In the genomic region with DNA sequence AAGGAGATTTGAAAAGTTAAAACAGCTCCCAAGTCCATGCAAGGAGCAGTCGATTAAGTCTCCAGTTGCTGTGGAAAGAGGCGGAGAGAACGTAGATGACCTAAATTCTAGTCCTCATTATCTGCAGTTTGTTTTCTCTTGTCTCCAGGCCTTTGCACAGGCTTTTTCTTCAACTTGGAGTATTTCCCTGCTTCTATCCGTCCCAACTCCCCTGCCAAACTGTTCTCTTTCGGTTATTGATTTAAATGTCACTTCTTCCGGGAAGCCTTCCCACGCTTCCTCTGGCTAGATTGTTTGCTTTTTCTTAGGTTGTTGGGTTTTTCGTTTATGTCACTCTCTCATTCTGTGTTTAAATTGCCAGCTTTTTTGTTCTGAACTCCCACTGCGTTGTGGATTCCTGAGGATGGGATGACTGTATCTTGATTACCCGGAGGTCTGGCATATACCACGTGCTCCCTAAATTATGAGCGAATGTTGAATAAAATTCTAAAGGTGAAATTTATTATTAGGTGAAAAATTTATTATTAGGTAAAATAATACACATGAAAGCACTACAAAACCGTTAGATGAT, we compare ENCODE assay signal across 8 cellular contexts. TPM values are rescaled to one million over a fixed set of nuclear protein-coding genes. Genes with fewer than 3 reads are reported as not detected.
A peak's percentile ranks its signal among the peaks of the same experiment; 100 is the strongest.
DNase-seq lines count a peak whose midpoint lies in the region; ATAC-seq and TF ChIP-seq lines count a peak whose summit lies in the region.

No MANE protein-coding gene starts in this region.

- intact Hi-C loops in posterior cingulate gyrus (cut with DNase I), result loop anchor here (1.0 to 2.0 kb wide), 2 partner anchors 18 to 35 kb away; a partner anchor contains a TSS

- H3K4me3 Mint-ChIP-seq in effector memory CD8-positive, alpha-beta T cell, result peak overlapping the region; percentile 97
- H3K4me3 Mint-ChIP-seq in naive thymus-derived CD8-positive, alpha-beta T cell, result peak overlapping the region; percentile 89 to 100 (median 96)

- ATAC-seq in GM18868 (IDR thresholded peaks at IDR 0.05; ENCODE audit: unreplicated experiment), result peak; percentile 10
- ATAC-seq in HG02759 (IDR thresholded peaks at IDR 0.05; ENCODE audit: unreplicated experiment), result peak; percentile 12
- peak; percentile 34 for ATAC-seq in SK-N-SH treated with all-trans-retinoic acid at 6 μM for 48 hours
- peak; percentile 4 for ATAC-seq in effector memory CD8-positive, alpha-beta T cell (replicated peaks)
- ATAC-seq in naive thymus-derived CD8-positive, alpha-beta T cell, result peak; percentile 8 to 13

- peak overlapping the region; percentile 94 to 95 for H3K27ac Mint-ChIP-seq in effector memory CD8-positive, alpha-beta T cell
- H3K27ac Mint-ChIP-seq in naive thymus-derived CD8-positive, alpha-beta T cell, result peak overlapping the region; percentile 91 to 99 (median 96)

- no peaks in the 10 kb centered on the region for H3K27me3 Mint-ChIP-seq in effector memory CD8-positive, alpha-beta T cell
- peaks cover 0 to 1% (median 0%) of the 10 kb centered on the region in 5 donors for H3K27me3 Mint-ChIP-seq in naive thymus-derived CD8-positive, alpha-beta T cell

- H3K9me3 Mint-ChIP-seq in effector memory CD8-positive, alpha-beta T cell, result no peaks in the 10 kb centered on the region
- no peaks in the 10 kb centered on the region for H3K9me3 Mint-ChIP-seq in naive thymus-derived CD8-positive, alpha-beta T cell

- no peak for DNase-seq in effector memory CD8-positive, alpha-beta T cell
- DNase-seq in naive thymus-derived CD8-positive, alpha-beta T cell, result no peak
- no peak for DNase-seq in NOMO-1 treated with DMSO at 0.1 percent for 48 hours (lab: John Stamatoyannopoulos, UW; ENCODE audit: unreplicated experiment)
- no peak for DNase-seq in T1000 (lab: John Stamatoyannopoulos, UW)
- DNase-seq in posterior cingulate gyrus, result no peak

- POLR2A ChIA-PET in naive thymus-derived CD8-positive, alpha-beta T cell (lab: Charles Lee), result interaction anchor here (0.7 to 5.2 kb wide), 10 partner anchors 8 to 618 kb away, joined by 3 to 43 read pairs (median 8); a partner anchor contains a TSS

- H3K4me1 Mint-ChIP-seq in effector memory CD8-positive, alpha-beta T cell (ENCODE audit: low read depth in 2 of 2), result peaks cover 19 to 26% of the 10 kb centered on the region in 2 donors
- peaks cover 26 to 50% (median 47%) of the 10 kb centered on the region in 4 donors for H3K4me1 Mint-ChIP-seq in naive thymus-derived CD8-positive, alpha-beta T cell

- peaks cover 21% of the 10 kb centered on the region for H3K36me3 Mint-ChIP-seq in effector memory CD8-positive, alpha-beta T cell (ENCODE audit: insufficient read depth)
- peaks cover 0 to 23% (median 6%) of the 10 kb centered on the region in 3 donors for H3K36me3 Mint-ChIP-seq in naive thymus-derived CD8-positive, alpha-beta T cell

TF ChIP-seq in SK-N-SH treated with all-trans-retinoic acid at 6 μM for 48 hours, 23 proteins besides CTCF, POLR2A, EP300 and RAD21:
- no peak for TF ChIP-seq CSDC2 (CRISPR knock-in tag; IDR thresholded peaks at IDR 0.05)

RNA-seq across cellular contexts. Expression of a gene that starts 0.5 kb away (rescaled TPM):
- total RNA-seq in naive thymus-derived CD8-positive, alpha-beta T cell, result 10 to 100 TPM; 47.2 to 47.9 TPM
- polyA plus RNA-seq in naive thymus-derived CD8-positive, alpha-beta T cell, result 10 to 100 TPM; 51.1 to 64.3 (median 56.6) TPM

RNA-seq across cellular contexts. Expression of a gene that starts 1.7 kb away (rescaled TPM):
- total RNA-seq in naive thymus-derived CD8-positive, alpha-beta T cell, result 1 to 10 TPM; 5.4 to 6.2 TPM
- polyA plus RNA-seq in naive thymus-derived CD8-positive, alpha-beta T cell, result 1 to 10 TPM in 1 of 3 donors, under 1 TPM in 2; 0.86 to 2.5 (median 0.98) TPM

RNA-seq across cellular contexts. Expression of a gene that starts 18.9 kb away (rescaled TPM):
- total RNA-seq in naive thymus-derived CD8-positive, alpha-beta T cell, result 10 to 100 TPM; 19.1 to 23.5 TPM
- 10 to 100 TPM; 68.0 to 97.7 (median 75.4) TPM for polyA plus RNA-seq in naive thymus-derived CD8-positive, alpha-beta T cell

RNA-seq across cellular contexts. Expression of a gene that starts 36.1 kb away (rescaled TPM):
- 100 to 1,000 TPM; 116 to 118 TPM for total RNA-seq in naive thymus-derived CD8-positive, alpha-beta T cell
- 10 to 100 TPM in 2 of 3 donors, 1 to 10 TPM in 1; 9.5 to 11.6 (median 11.1) TPM for polyA plus RNA-seq in naive thymus-derived CD8-positive, alpha-beta T cell

RNA-seq across cellular contexts. Expression of a gene that starts 57.1 kb away (rescaled TPM):
- under 1 TPM; 0.60 to 0.91 TPM for total RNA-seq in naive thymus-derived CD8-positive, alpha-beta T cell
- not detected for polyA plus RNA-seq in naive thymus-derived CD8-positive, alpha-beta T cell
